In genomic region chr19:58401825-58402433, GRCh38 we compare ENCODE assay signal across 1 cellular context.
TF ChIP-seq lines count a peak whose summit lies in the region.

No MANE protein-coding gene starts in this region.

TF ChIP-seq in H1, 55 proteins besides CTCF, POLR2A, EP300 and RAD21:
- TF ChIP-seq HDAC2 (IDR thresholded peaks at IDR 0.05; ENCODE audit: borderline replicate concordance in 1 of 2, low read depth in 2 of 2, low read length in 2 of 2) (0 out of 4 replicates have a peak, but pooled peaks of 1 of the 2 experiments have one; percentile 11), BACH1 (IDR thresholded peaks at IDR 0.05; ENCODE audit: low read length) (no peak), MAX (IDR thresholded peaks at IDR 0.05) (no peak), CEBPB (IDR thresholded peaks at IDR 0.05; ENCODE audit: low read depth, low read length) (no peak), RFX5 (IDR thresholded peaks at IDR 0.05; ENCODE audit: borderline replicate concordance, low read depth, low read length) (no peak), SIX5 (IDR thresholded peaks at IDR 0.05; ENCODE audit: low read depth, low read length) (no peak), BCL11A (IDR thresholded peaks at IDR 0.05; ENCODE audit: low read depth in 2 of 2, low read length in 2 of 2) (no peak), RBBP5 (IDR thresholded peaks at IDR 0.05; ENCODE audit: borderline replicate concordance, low read depth, low read length) (no peak)
